ENCODE assay signal across 23 cellular contexts in the genomic region with DNA sequence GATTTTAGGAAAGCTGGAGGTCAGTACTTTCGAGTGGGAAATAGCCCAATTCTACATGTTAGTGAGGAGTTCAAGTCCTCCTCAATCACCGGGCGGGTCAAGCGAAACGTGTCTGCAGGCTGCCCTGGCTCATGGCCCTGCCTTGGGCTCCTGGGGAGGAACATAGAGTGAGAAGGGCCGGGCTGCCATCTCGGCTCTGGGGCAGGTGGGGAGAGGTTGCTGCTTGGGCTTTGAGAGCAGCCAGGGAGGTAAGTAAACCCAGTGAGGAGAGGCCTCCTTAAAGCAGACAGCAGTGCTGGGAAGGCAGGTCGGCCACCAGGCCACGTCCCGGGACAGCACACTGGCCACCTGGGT.
"Had no signal": no experiment of that assay in that cellular context is flagged by ENCODE, and none has a peak within 500 bp of the region (broad histone marks: within the 10 kb centered on the region; RNA-seq: fewer than 3 reads in every experiment).

No MANE protein-coding gene starts in this region.

- H3K27ac Mint-ChIP-seq: activated CD8-positive, alpha-beta T cell treated with anti-CD3 and anti-CD28 coated beads, Interleukin-2, amount 10 ng/mL, durations not matched to agents 7 days and 5 days; activated naive CD4-positive, alpha-beta T cell treated with anti-CD3 and anti-CD28 coated beads, Interleukin-2, amount 50 U/mL, for 24 hours had no signal

- H3K9me3 Mint-ChIP-seq: activated naive CD4-positive, alpha-beta T cell treated with anti-CD3 and anti-CD28 coated beads, Interleukin-2, amount 50 U/mL, for 24 hours; brain; central memory CD8-positive, alpha-beta T cell had no signal

- H3K27me3 ChIP-seq: Peyer's patch, SJSA1 had no signal

- H3K27ac ChIP-seq: KMS-11, Peyer's patch, SJSA1 had no signal

- H3K9ac ChIP-seq: KMS-11 had no signal

- H3K4me1 ChIP-seq: Peyer's patch, SJSA1 had no signal

- H3K4me2 ChIP-seq: KMS-11 had no signal

- H3K4me1 Mint-ChIP-seq: activated naive CD4-positive, alpha-beta T cell treated with anti-CD3 and anti-CD28 coated beads, Interleukin-2, amount 50 U/mL, for 24 hours; brain; central memory CD8-positive, alpha-beta T cell had no signal

- DNase-seq: activated CD4-positive, alpha-beta T cell treated with anti-CD3 and anti-CD28 coated beads for 48 hours; activated CD4-positive, alpha-beta T cell treated with anti-CD3 and anti-CD28 coated beads, Interleukin-2, amount 50 U/mL, for 4 hours; activated CD4-positive, CD25-positive, alpha-beta regulatory T cell treated with anti-CD3 and anti-CD28 coated beads, Interleukin-2, amount 50 U/mL, for 72 hours; activated CD8-positive, alpha-beta memory T cell treated with anti-CD3 and anti-CD28 coated beads, Interleukin-2, amount 50 U/mL, for 48 hours; activated CD8-positive, alpha-beta T cell treated with anti-CD3 and anti-CD28 coated beads, Interleukin-2, amount 10 ng/mL, durations not matched to agents 7 days and 5 days; activated T-cell treated with anti-CD3 and anti-CD28 coated beads, Interleukin-2, amount 50 U/mL, for 1 hour; amygdala; NCI-H1092 treated with DMSO at 0.1 percent for 48 hours; NCI-H1436; NCI-H1694 treated with DMSO at 0.1 percent for 48 hours; NCI-H2029 treated with DMSO at 0.1 percent for 48 hours; NCI-H345; NCI-H510A; NCI-H526 treated with DMSO at 0.1 percent for 48 hours; Peyer's patch; SHP77; SW 1271 had no signal

- H3K4me3 Mint-ChIP-seq: activated CD8-positive, alpha-beta T cell treated with anti-CD3 and anti-CD28 coated beads, Interleukin-2, amount 10 ng/mL, durations not matched to agents 7 days and 5 days; activated naive CD4-positive, alpha-beta T cell treated with anti-CD3 and anti-CD28 coated beads, Interleukin-2, amount 50 U/mL, for 24 hours; brain; central memory CD8-positive, alpha-beta T cell had no signal

- H3K27me3 Mint-ChIP-seq: activated naive CD4-positive, alpha-beta T cell treated with anti-CD3 and anti-CD28 coated beads, Interleukin-2, amount 50 U/mL, for 24 hours; brain; central memory CD8-positive, alpha-beta T cell had no signal

- H3K9me3 ChIP-seq: Peyer's patch, SJSA1 had no signal

- H3K4me3 ChIP-seq: Peyer's patch, SJSA1 had no signal

- ATAC-seq: SK-N-SH treated with all-trans-retinoic acid at 6 μM for 48 hours had no signal
